In the genomic region with DNA sequence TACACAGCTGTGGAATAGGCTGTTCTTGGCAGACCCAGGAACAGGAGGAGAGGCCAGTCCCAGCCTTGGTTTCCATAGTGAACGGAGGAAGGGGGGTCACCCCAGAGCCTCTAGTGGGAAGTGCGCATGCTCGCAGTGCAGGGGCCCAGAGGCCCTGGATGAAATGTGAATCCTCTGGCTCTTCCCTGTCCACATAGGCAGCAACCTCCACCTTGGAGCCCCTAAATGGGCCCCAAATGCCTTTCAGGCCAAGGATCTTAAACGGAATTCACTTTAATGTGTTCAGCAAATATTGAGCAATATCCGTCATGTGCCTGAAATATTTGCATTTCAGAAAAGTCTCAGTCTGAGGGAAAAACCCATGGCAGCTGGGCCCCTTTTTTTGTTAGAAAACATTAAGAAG, we compare ENCODE assay signal across 1 cellular context.
TF ChIP-seq lines count a peak whose summit lies in the region.

No MANE protein-coding gene starts in this region.

TF ChIP-seq in HepG2, 621 proteins besides CTCF, POLR2A, EP300 and RAD21 (continued from another document and continues in another):
- TF ChIP-seq, protein P1, sequence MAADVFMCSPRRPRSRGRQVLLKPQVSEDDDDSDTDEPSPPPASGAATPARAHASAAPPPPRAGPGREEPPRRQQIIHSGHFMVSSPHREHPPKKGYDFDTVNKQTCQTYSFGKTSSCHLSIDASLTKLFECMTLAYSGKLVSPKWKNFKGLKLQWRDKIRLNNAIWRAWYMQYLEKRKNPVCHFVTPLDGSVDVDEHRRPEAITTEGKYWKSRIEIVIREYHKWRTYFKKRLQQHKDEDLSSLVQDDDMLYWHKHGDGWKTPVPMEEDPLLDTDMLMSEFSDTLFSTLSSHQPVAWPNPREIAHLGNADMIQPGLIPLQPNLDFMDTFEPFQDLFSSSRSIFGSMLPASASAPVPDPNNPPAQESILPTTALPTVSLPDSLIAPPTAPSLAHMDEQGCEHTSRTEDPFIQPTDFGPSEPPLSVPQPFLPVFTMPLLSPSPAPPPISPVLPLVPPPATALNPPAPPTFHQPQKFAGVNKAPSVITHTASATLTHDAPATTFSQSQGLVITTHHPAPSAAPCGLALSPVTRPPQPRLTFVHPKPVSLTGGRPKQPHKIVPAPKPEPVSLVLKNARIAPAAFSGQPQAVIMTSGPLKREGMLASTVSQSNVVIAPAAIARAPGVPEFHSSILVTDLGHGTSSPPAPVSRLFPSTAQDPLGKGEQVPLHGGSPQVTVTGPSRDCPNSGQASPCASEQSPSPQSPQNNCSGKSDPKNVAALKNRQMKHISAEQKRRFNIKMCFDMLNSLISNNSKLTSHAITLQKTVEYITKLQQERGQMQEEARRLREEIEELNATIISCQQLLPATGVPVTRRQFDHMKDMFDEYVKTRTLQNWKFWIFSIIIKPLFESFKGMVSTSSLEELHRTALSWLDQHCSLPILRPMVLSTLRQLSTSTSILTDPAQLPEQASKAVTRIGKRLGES (CRISPR knock-in tag; IDR thresholded peaks at IDR 0.05; ENCODE audit: borderline replicate concordance): 0 out of 2 replicates have a peak, but pooled peaks have one; percentile 46
- TF ChIP-seq TEAD3 (CRISPR knock-in tag; optimal IDR thresholded peaks at IDR 0.05; ENCODE audit: borderline replicate concordance): peak; percentile 85
- TF ChIP-seq, protein P2, sequence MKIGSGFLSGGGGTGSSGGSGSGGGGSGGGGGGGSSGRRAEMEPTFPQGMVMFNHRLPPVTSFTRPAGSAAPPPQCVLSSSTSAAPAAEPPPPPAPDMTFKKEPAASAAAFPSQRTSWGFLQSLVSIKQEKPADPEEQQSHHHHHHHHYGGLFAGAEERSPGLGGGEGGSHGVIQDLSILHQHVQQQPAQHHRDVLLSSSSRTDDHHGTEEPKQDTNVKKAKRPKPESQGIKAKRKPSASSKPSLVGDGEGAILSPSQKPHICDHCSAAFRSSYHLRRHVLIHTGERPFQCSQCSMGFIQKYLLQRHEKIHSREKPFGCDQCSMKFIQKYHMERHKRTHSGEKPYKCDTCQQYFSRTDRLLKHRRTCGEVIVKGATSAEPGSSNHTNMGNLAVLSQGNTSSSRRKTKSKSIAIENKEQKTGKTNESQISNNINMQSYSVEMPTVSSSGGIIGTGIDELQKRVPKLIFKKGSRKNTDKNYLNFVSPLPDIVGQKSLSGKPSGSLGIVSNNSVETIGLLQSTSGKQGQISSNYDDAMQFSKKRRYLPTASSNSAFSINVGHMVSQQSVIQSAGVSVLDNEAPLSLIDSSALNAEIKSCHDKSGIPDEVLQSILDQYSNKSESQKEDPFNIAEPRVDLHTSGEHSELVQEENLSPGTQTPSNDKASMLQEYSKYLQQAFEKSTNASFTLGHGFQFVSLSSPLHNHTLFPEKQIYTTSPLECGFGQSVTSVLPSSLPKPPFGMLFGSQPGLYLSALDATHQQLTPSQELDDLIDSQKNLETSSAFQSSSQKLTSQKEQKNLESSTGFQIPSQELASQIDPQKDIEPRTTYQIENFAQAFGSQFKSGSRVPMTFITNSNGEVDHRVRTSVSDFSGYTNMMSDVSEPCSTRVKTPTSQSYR (CRISPR knock-in tag; IDR thresholded peaks at IDR 0.05; ENCODE audit: borderline replicate concordance): peak; percentile 44; the same call in 1 of the 2 replicates
- no peak for TF ChIP-seq ZNF333 (CRISPR knock-in tag; IDR thresholded peaks at IDR 0.05; ENCODE audit: borderline replicate concordance)
- 0 out of 2 replicates have a peak, but pooled peaks have one; percentile 31 for TF ChIP-seq NR2F6 (IDR thresholded peaks at IDR 0.05)
- TF ChIP-seq NR2F6 (CRISPR knock-in tag; IDR thresholded peaks at IDR 0.05): peak; percentile 47; the same call in 1 of the 2 replicates
- TF ChIP-seq ZNF788 (CRISPR knock-in tag; IDR thresholded peaks at IDR 0.05; ENCODE audit: borderline replicate concordance): peak; percentile 62; the same call in 1 of the 2 replicates
- TF ChIP-seq, protein P3, sequence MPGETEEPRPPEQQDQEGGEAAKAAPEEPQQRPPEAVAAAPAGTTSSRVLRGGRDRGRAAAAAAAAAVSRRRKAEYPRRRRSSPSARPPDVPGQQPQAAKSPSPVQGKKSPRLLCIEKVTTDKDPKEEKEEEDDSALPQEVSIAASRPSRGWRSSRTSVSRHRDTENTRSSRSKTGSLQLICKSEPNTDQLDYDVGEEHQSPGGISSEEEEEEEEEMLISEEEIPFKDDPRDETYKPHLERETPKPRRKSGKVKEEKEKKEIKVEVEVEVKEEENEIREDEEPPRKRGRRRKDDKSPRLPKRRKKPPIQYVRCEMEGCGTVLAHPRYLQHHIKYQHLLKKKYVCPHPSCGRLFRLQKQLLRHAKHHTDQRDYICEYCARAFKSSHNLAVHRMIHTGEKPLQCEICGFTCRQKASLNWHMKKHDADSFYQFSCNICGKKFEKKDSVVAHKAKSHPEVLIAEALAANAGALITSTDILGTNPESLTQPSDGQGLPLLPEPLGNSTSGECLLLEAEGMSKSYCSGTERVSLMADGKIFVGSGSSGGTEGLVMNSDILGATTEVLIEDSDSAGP (CRISPR knock-in tag; IDR thresholded peaks at IDR 0.05; ENCODE audit: borderline replicate concordance): no peak
- TF ChIP-seq, protein P4, sequence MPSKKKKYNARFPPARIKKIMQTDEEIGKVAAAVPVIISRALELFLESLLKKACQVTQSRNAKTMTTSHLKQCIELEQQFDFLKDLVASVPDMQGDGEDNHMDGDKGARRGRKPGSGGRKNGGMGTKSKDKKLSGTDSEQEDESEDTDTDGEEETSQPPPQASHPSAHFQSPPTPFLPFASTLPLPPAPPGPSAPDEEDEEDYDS (CRISPR knock-in tag; IDR thresholded peaks at IDR 0.05): no peak
- TF ChIP-seq NR2F1 (CRISPR knock-in tag; IDR thresholded peaks at IDR 0.05): peak; percentile 31 to 56; a peak in 3 of 4 replicates
- TF ChIP-seq ARNT (IDR thresholded peaks at IDR 0.05): no peak
- TF ChIP-seq ELF1 (CRISPR knock-in tag; IDR thresholded peaks at IDR 0.05): peak; percentile 52; the same call in 1 of the 2 replicates
- TF ChIP-seq ZNF564 (CRISPR knock-in tag; IDR thresholded peaks at IDR 0.05): 0 out of 2 replicates have a peak, but pooled peaks have one; percentile 64
- TF ChIP-seq ZNF772 (CRISPR knock-in tag; IDR thresholded peaks at IDR 0.05): 0 out of 2 replicates have a peak, but pooled peaks have one; percentile 28
- peak; percentile 29; the same call in 1 of the 2 replicates for TF ChIP-seq PHF8 (CRISPR knock-in tag; IDR thresholded peaks at IDR 0.05)
- no peak for TF ChIP-seq AGO2 (optimal IDR thresholded peaks at IDR 0.05; ENCODE audit: low read depth, low read length)
- TF ChIP-seq SALL1 (CRISPR knock-in tag; IDR thresholded peaks at IDR 0.05): peak; percentile 82
- no peak for TF ChIP-seq KLF13 (CRISPR knock-in tag; IDR thresholded peaks at IDR 0.05)
- peak; percentile 71 for TF ChIP-seq HNF4A (CRISPR knock-in tag; IDR thresholded peaks at IDR 0.05)
- TF ChIP-seq, protein P5, sequence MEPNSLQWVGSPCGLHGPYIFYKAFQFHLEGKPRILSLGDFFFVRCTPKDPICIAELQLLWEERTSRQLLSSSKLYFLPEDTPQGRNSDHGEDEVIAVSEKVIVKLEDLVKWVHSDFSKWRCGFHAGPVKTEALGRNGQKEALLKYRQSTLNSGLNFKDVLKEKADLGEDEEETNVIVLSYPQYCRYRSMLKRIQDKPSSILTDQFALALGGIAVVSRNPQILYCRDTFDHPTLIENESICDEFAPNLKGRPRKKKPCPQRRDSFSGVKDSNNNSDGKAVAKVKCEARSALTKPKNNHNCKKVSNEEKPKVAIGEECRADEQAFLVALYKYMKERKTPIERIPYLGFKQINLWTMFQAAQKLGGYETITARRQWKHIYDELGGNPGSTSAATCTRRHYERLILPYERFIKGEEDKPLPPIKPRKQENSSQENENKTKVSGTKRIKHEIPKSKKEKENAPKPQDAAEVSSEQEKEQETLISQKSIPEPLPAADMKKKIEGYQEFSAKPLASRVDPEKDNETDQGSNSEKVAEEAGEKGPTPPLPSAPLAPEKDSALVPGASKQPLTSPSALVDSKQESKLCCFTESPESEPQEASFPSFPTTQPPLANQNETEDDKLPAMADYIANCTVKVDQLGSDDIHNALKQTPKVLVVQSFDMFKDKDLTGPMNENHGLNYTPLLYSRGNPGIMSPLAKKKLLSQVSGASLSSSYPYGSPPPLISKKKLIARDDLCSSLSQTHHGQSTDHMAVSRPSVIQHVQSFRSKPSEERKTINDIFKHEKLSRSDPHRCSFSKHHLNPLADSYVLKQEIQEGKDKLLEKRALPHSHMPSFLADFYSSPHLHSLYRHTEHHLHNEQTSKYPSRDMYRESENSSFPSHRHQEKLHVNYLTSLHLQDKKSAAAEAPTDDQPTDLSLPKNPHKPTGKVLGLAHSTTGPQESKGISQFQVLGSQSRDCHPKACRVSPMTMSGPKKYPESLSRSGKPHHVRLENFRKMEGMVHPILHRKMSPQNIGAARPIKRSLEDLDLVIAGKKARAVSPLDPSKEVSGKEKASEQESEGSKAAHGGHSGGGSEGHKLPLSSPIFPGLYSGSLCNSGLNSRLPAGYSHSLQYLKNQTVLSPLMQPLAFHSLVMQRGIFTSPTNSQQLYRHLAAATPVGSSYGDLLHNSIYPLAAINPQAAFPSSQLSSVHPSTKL (CRISPR knock-in tag; IDR thresholded peaks at IDR 0.05): peak; percentile 93
- peak; percentile 86 for TF ChIP-seq ISL2 (CRISPR knock-in tag; IDR thresholded peaks at IDR 0.05)
- peak; percentile 80; the same call in 1 of the 2 replicates for TF ChIP-seq SMAD3 (CRISPR knock-in tag; IDR thresholded peaks at IDR 0.05)
- TF ChIP-seq ZNF629 (CRISPR knock-in tag; conservative IDR thresholded peaks at IDR 0.05): 0 out of 2 replicates have a peak, but pooled peaks have one; percentile 37
- TF ChIP-seq, protein P6, sequence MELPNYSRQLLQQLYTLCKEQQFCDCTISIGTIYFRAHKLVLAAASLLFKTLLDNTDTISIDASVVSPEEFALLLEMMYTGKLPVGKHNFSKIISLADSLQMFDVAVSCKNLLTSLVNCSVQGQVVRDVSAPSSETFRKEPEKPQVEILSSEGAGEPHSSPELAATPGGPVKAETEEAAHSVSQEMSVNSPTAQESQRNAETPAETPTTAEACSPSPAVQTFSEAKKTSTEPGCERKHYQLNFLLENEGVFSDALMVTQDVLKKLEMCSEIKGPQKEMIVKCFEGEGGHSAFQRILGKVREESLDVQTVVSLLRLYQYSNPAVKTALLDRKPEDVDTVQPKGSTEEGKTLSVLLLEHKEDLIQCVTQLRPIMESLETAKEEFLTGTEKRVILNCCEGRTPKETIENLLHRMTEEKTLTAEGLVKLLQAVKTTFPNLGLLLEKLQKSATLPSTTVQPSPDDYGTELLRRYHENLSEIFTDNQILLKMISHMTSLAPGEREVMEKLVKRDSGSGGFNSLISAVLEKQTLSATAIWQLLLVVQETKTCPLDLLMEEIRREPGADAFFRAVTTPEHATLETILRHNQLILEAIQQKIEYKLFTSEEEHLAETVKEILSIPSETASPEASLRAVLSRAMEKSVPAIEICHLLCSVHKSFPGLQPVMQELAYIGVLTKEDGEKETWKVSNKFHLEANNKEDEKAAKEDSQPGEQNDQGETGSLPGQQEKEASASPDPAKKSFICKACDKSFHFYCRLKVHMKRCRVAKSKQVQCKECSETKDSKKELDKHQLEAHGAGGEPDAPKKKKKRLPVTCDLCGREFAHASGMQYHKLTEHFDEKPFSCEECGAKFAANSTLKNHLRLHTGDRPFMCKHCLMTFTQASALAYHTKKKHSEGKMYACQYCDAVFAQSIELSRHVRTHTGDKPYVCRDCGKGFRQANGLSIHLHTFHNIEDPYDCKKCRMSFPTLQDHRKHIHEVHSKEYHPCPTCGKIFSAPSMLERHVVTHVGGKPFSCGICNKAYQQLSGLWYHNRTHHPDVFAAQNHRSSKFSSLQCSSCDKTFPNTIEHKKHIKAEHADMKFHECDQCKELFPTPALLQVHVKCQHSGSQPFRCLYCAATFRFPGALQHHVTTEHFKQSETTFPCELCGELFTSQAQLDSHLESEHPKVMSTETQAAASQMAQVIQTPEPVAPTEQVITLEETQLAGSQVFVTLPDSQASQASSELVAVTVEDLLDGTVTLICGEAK (IDR thresholded peaks at IDR 0.05): no peak
- TF ChIP-seq, protein P6 (CRISPR knock-in tag; IDR thresholded peaks at IDR 0.05): peak; percentile 56; the same call in 1 of the 2 replicates
- TF ChIP-seq KLF16 (CRISPR knock-in tag; IDR thresholded peaks at IDR 0.05): peak in 1 of 2 experiments; percentile 66; a peak in 1 of 4 replicates
